8 cellular contexts compared by ENCODE assay signal in genomic region chr3:88148651-88149050, GRCh38. TPM values are rescaled to one million over a fixed set of nuclear protein-coding genes. Genes with fewer than 3 reads are reported as not detected.
A peak's percentile ranks its signal among the peaks of the same experiment; 100 is the strongest.
DNase-seq lines count a peak whose midpoint lies in the region; ATAC-seq and TF ChIP-seq lines count a peak whose summit lies in the region.

No MANE protein-coding gene starts in this region.

- H3K9me2 ChIP-seq in SK-N-SH, result no peaks in the 10 kb centered on the region

- H4K20me1 ChIP-seq in SK-N-SH (ENCODE audit: insufficient read depth), result no peaks in the 10 kb centered on the region; the same call in 1 of the 2 replicates

- no peak for TF ChIP-seq EP300 in SK-N-SH (IDR thresholded peaks at IDR 0.05; ENCODE audit: borderline replicate concordance in 1 of 2, low read depth in 1 of 2, low read length in 1 of 2)

- peak overlapping the region; percentile 99 for H3K9ac ChIP-seq in SK-N-SH
- peak overlapping the region in 3 of 5 donors; percentile 91 to 100 (median 98) for H3K9ac ChIP-seq in subcutaneous abdominal adipose tissue (ENCODE audit: low read length in 5 of 5)

- peaks cover 86% of the 10 kb centered on the region for H3K79me2 ChIP-seq in SK-N-SH (ENCODE audit: insufficient read depth)

- TF ChIP-seq CTCF in SK-N-SH (IDR thresholded peaks at IDR 0.05) (no peak), left lung (IDR thresholded peaks at IDR 0.05) (no peak)

- H3K36me3 ChIP-seq in SK-N-SH (replicated peaks in 1 of 2; ENCODE audit: control insufficient read depth in 1 of 2, insufficient read depth in 2 of 2, low read length in 1 of 2) (peaks cover 6 to 7% of the 10 kb centered on the region in 2 experiments), left lung (peaks cover 0 to 5% of the 10 kb centered on the region in 2 donors), subcutaneous abdominal adipose tissue (ENCODE audit: control insufficient read depth in 5 of 5, insufficient read depth in 5 of 5, low read length in 5 of 5) (peaks cover 0 to 6% (median 3%) of the 10 kb centered on the region in 5 donors)

- no peak for DNase-seq in SK-N-SH
- DNase-seq in activated naive CD8-positive, alpha-beta T cell treated with anti-CD3 and anti-CD28 coated beads, Interleukin-2, amount 10 ng/mL, durations not matched to agents 7 days and 5 days, result no peak
- peak in 1 of 2 donors; percentile 57 for DNase-seq in left lung
- DNase-seq in 8988T, result no peak
- DNase-seq in glomerular visceral epithelial cell (ENCODE audit: extremely low spot score), result no peak
- no peak for DNase-seq in hypothalamus (lab: John Stamatoyannopoulos, UW)

- intact Hi-C loops in left lung (cut with DNase I), result no loop called here

- WGBS in SK-N-SH (ENCODE audit: low lambda C conversion rate), result 36% methylated on average over 12 of the region's 17 CpGs

- peak overlapping the region; percentile 96 for H3K27ac Mint-ChIP-seq in activated naive CD8-positive, alpha-beta T cell treated with anti-CD3 and anti-CD28 coated beads, Interleukin-2, amount 10 ng/mL, durations not matched to agents 7 days and 5 days

- H3K4me3 ChIP-seq in SK-N-SH (ENCODE audit: low read depth in 2 of 2, low read length in 1 of 2), result peak overlapping the region; percentile 98 to 100
- peak overlapping the region; percentile 82 to 93 for H3K4me3 ChIP-seq in left lung
- H3K4me3 ChIP-seq in subcutaneous abdominal adipose tissue (ENCODE audit: low read depth in 1 of 5, low read length in 5 of 5), result peak overlapping the region; percentile 85 to 100 (median 99)

- H3K36me3 Mint-ChIP-seq in activated naive CD8-positive, alpha-beta T cell treated with anti-CD3 and anti-CD28 coated beads, Interleukin-2, amount 10 ng/mL, durations not matched to agents 7 days and 5 days, result peaks cover 3% of the 10 kb centered on the region

- H3K4me1 ChIP-seq in SK-N-SH (ENCODE audit: control insufficient read depth in 1 of 2, insufficient read depth in 2 of 2, low read depth in 1 of 2, low read length in 1 of 2) (peaks cover 4 to 14% of the 10 kb centered on the region in 2 experiments; a peak in 3 of 4 replicates), left lung (peaks cover 14 to 46% of the 10 kb centered on the region in 2 donors), subcutaneous abdominal adipose tissue (ENCODE audit: control insufficient read depth in 5 of 5, insufficient read depth in 5 of 5, low read length in 5 of 5) (peaks cover 0 to 28% (median 23%) of the 10 kb centered on the region in 5 donors)

- no peak for ATAC-seq in SK-N-SH treated with all-trans-retinoic acid at 6 μM for 48 hours
- ATAC-seq in activated naive CD8-positive, alpha-beta T cell treated with anti-CD3 and anti-CD28 coated beads, Interleukin-2, amount 10 ng/mL, durations not matched to agents 7 days and 5 days (ENCODE audit: low read depth), result no peak
- ATAC-seq in left lung, result no peak

- H3K27me3 ChIP-seq in SK-N-SH (ENCODE audit: insufficient read depth) (no peaks in the 10 kb centered on the region), left lung (no peaks in the 10 kb centered on the region), subcutaneous abdominal adipose tissue (ENCODE audit: control insufficient read depth in 5 of 5, insufficient read depth in 4 of 5, low read length in 5 of 5) (no peaks in the 10 kb centered on the region)

- no peak for TF ChIP-seq RAD21 in SK-N-SH (IDR thresholded peaks at IDR 0.05; ENCODE audit: low read length)

- H3K4me2 ChIP-seq in SK-N-SH, result peak overlapping the region; percentile 82

- H3K4me3 Mint-ChIP-seq in activated naive CD8-positive, alpha-beta T cell treated with anti-CD3 and anti-CD28 coated beads, Interleukin-2, amount 10 ng/mL, durations not matched to agents 7 days and 5 days, result peak overlapping the region; percentile 96

- H2AFZ ChIP-seq in SK-N-SH (ENCODE audit: low read depth), result peak overlapping the region; percentile 98

- H3K27ac ChIP-seq in SK-N-SH (ENCODE audit: low read depth in 2 of 2, low read length in 1 of 2), result peak overlapping the region in 1 of 2 experiments; percentile 88; a peak in 1 of 4 replicates
- H3K27ac ChIP-seq in left lung, result peak overlapping the region in 1 of 2 donors; percentile 98
- H3K27ac ChIP-seq in subcutaneous abdominal adipose tissue (ENCODE audit: low read depth, low read length), result peak overlapping the region; percentile 94

- H3K27me3 Mint-ChIP-seq in activated naive CD8-positive, alpha-beta T cell treated with anti-CD3 and anti-CD28 coated beads, Interleukin-2, amount 10 ng/mL, durations not matched to agents 7 days and 5 days, result no peaks in the 10 kb centered on the region

- POLR2A ChIA-PET in SK-N-SH (lab: Yijun Ruan, JAX), result interaction anchor here (1.1 to 1.8 kb wide), 3 partner anchors 14 to 90 kb away, joined by 3 to 17 read pairs (median 3); partner anchors contain the start of genes CGGBP1 and ZNF654
- POLR2A ChIA-PET in activated naive CD8-positive, alpha-beta T cell treated with anti-CD3 and anti-CD28 coated beads, Interleukin-2, amount 10 ng/mL, durations not matched to agents 7 days and 5 days (lab: Charles Lee), result interaction anchor here (0.6 to 4.3 kb wide), 8 partner anchors 10 to 96 kb away, joined by 3 to 65 read pairs (median 4); partner anchors contain the start of genes CGGBP1 and ZNF654

- H3F3A ChIP-seq in SK-N-SH (replicated peaks; ENCODE audit: insufficient read depth), result peaks cover 6% of the 10 kb centered on the region

- CTCF ChIA-PET in SK-N-SH (lab: Yijun Ruan, JAX), result interaction anchor here (1.3 to 1.4 kb wide), 2 partner anchors 14 to 35 kb away, joined by 5 to 6 read pairs; no protein-coding TSS in a partner anchor

- H3K9me3 ChIP-seq in SK-N-SH, result no peaks in the 10 kb centered on the region
- H3K9me3 ChIP-seq in left lung, result no peaks in the 10 kb centered on the region
- no peaks in the 10 kb centered on the region for H3K9me3 ChIP-seq in subcutaneous abdominal adipose tissue (ENCODE audit: control insufficient read depth in 5 of 5, low read length in 5 of 5)

- H3K4me1 Mint-ChIP-seq in activated naive CD8-positive, alpha-beta T cell treated with anti-CD3 and anti-CD28 coated beads, Interleukin-2, amount 10 ng/mL, durations not matched to agents 7 days and 5 days, result peaks cover 28% of the 10 kb centered on the region

- H3K9me3 Mint-ChIP-seq in activated naive CD8-positive, alpha-beta T cell treated with anti-CD3 and anti-CD28 coated beads, Interleukin-2, amount 10 ng/mL, durations not matched to agents 7 days and 5 days, result no peaks in the 10 kb centered on the region

TF ChIP-seq in SK-N-SH, 30 proteins besides CTCF, POLR2A, EP300 and RAD21:
- TF ChIP-seq GATA2 (CRISPR knock-in tag; IDR thresholded peaks at IDR 0.05) (no peak), FOXM1 (IDR thresholded peaks at IDR 0.05; ENCODE audit: low read depth) (no peak)

TF ChIP-seq in SK-N-SH treated with all-trans-retinoic acid at 6 μM for 48 hours, 23 proteins besides CTCF, POLR2A, EP300 and RAD21:
- TF ChIP-seq CREB5 (CRISPR knock-in tag; IDR thresholded peaks at IDR 0.05; ENCODE audit: low read depth) (no peak), PPARA (CRISPR knock-in tag; IDR thresholded peaks at IDR 0.05; ENCODE audit: borderline replicate concordance) (no peak), CSDC2 (CRISPR knock-in tag; IDR thresholded peaks at IDR 0.05) (no peak), ZNF8 (CRISPR knock-in tag; IDR thresholded peaks at IDR 0.05) (no peak), RARB (CRISPR knock-in tag; IDR thresholded peaks at IDR 0.05) (no peak)
- TF ChIP-seq, protein P1, sequence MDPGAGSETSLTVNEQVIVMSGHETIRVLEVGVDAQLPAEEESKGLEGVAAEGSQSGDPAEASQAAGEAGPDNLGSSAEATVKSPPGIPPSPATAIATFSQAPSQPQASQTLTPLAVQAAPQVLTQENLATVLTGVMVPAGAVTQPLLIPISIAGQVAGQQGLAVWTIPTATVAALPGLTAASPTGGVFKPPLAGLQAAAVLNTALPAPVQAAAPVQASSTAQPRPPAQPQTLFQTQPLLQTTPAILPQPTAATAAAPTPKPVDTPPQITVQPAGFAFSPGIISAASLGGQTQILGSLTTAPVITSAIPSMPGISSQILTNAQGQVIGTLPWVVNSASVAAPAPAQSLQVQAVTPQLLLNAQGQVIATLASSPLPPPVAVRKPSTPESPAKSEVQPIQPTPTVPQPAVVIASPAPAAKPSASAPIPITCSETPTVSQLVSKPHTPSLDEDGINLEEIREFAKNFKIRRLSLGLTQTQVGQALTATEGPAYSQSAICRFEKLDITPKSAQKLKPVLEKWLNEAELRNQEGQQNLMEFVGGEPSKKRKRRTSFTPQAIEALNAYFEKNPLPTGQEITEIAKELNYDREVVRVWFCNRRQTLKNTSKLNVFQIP (CRISPR knock-in tag; IDR thresholded peaks at IDR 0.05; ENCODE audit: borderline replicate concordance, low read depth), result no peak

RNA-seq across cellular contexts. Expression of gene C3orf38, which starts 1.1 kb away (rescaled TPM):
- 4.5 and 5.4 TPM in 2 replicates for polyA plus RNA-seq in SK-N-SH (2012; rRNA removed)
- polyA plus RNA-seq in SK-N-SH (2012; cell fraction: cytosol; rRNA removed), result 6.8 and 9.0 TPM in 2 replicates
- polyA plus RNA-seq in SK-N-SH (2012; cell fraction: nucleus; rRNA removed), result 1.8 and 3.5 TPM in 2 replicates
- total RNA-seq in activated naive CD8-positive, alpha-beta T cell treated with anti-CD3 and anti-CD28 coated beads, Interleukin-2, amount 10 ng/mL, durations not matched to agents 7 days and 5 days, result 10 to 100 TPM; 33.2 to 35.2 TPM
- total RNA-seq in left lung, result 10 to 100 TPM; 17.6 to 22.3 TPM
